In the genomic region with DNA sequence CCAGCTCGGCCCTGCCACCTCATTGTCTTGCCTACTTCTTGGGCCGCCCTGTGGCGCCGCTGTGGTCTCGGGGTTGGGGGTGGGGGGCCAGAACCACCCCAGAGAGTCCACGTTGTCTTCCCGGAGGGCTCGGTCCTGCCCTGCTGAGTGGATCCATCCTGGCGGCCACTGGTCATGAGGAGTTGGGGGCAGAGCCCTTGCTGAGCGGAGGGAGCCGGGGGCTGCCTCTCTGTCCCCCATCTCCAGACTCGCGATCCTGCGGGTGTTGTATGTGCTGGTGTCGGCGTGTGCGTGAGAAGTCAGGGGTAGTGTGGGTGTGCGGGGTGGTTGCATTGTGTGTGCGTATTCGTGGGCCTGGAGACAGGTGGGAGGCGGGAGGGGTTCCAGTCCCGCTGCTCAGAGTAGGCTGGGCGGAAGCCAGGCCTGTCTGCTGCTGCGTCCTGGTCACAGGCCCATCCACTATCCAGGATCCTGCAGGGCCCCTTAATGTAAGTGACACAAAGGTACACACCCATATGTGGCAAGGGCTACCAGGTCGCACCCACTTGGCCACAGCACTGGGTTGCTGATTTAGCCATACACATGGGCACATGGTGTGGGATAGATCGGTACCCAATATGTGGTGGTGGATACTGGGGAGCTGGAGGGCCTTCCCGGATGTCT, we compare ENCODE assay signal across 8 cellular contexts. TPM values are rescaled to one million over a fixed set of nuclear protein-coding genes. Genes with fewer than 3 reads are reported as not detected.
DNase-seq lines count a peak whose midpoint lies in the region; ATAC-seq and TF ChIP-seq lines count a peak whose summit lies in the region.

No MANE protein-coding gene starts in this region.

- no peaks in the 10 kb centered on the region for H3K9me3 Mint-ChIP-seq in endothelial cell (ENCODE audit: unreplicated experiment)
- no peaks in the 10 kb centered on the region for H3K9me3 Mint-ChIP-seq in naive thymus-derived CD8-positive, alpha-beta T cell

- H3K27ac ChIP-seq in ACC112 (ENCODE audit: low read depth, low read length) (no peak overlapping the region), IMR-90 (ENCODE audit: insufficient read depth, low read length) (peak overlapping the region; percentile 87), Karpas-422 (ENCODE audit: low read length) (no peak overlapping the region)

- no peaks in the 10 kb centered on the region for H3K9me2 ChIP-seq in Karpas-422 (replicated peaks; ENCODE audit: insufficient read depth, low read length)

- no peak for TF ChIP-seq POLR2A in IMR-90 (IDR thresholded peaks at IDR 0.05; ENCODE audit: low read depth, low read length)

- peaks cover 28% of the 10 kb centered on the region for H3K36me3 Mint-ChIP-seq in endothelial cell (ENCODE audit: low read depth, unreplicated experiment)
- H3K36me3 Mint-ChIP-seq in naive thymus-derived CD8-positive, alpha-beta T cell, result peaks cover 0 to 20% (median 3%) of the 10 kb centered on the region in 3 donors

- no peak overlapping the region; the same call in 1 of the 2 replicates for H3K23ac ChIP-seq in IMR-90 (ENCODE audit: low read depth, low read length)

- H3K36me3 ChIP-seq in ACC112 (ENCODE audit: insufficient read depth, low read length), result no peaks in the 10 kb centered on the region
- H3K36me3 ChIP-seq in IMR-90 (ENCODE audit: control insufficient read depth, insufficient read depth, low read length), result peaks cover 10% of the 10 kb centered on the region
- H3K36me3 ChIP-seq in Karpas-422 (ENCODE audit: insufficient read depth, low read length), result peaks cover 9% of the 10 kb centered on the region

- peak overlapping the region; percentile 98 for H2AK9ac ChIP-seq in IMR-90 (replicated peaks; ENCODE audit: low read depth, low read length, poor library complexity)

- no peak overlapping the region for H3K56ac ChIP-seq in IMR-90 (ENCODE audit: extremely low read depth, insufficient read depth, low read length)

- H2BK20ac ChIP-seq in IMR-90 (ENCODE audit: low read depth, low read length), result peak overlapping the region; percentile 18; the same call in 1 of the 2 replicates

- CTCF ChIA-PET in IMR-90 (lab: Yijun Ruan, JAX), result interaction anchor here (0.6 kb wide), 1 partner anchor 69 kb away, joined by 5 read pairs; no protein-coding TSS in a partner anchor

- peak overlapping the region; percentile 22; the same call in 1 of the 2 replicates for H3K18ac ChIP-seq in IMR-90 (ENCODE audit: low read depth, low read length)

- H3K4me1 Mint-ChIP-seq in endothelial cell (ENCODE audit: unreplicated experiment), result peaks cover 3% of the 10 kb centered on the region
- peaks cover 3 to 16% (median 9%) of the 10 kb centered on the region in 4 donors for H3K4me1 Mint-ChIP-seq in naive thymus-derived CD8-positive, alpha-beta T cell

- no peak for ATAC-seq in IMR-90 (ENCODE audit: low read depth)
- ATAC-seq in naive thymus-derived CD8-positive, alpha-beta T cell, result no peak

- H3K79me1 ChIP-seq in IMR-90 (ENCODE audit: low read depth in 1 of 2, low read length in 2 of 2), result peaks cover 2 to 20% of the 10 kb centered on the region in 2 experiments

- H4K20me1 ChIP-seq in IMR-90 (ENCODE audit: insufficient read depth, low read length), result no peaks in the 10 kb centered on the region; the same call in 1 of the 2 replicates
- H4K20me1 ChIP-seq in Karpas-422 (ENCODE audit: insufficient read depth, low read depth, low read length), result 0 out of 2 replicates have a peak, but pooled peaks cover 6% of the 10 kb centered on the region

- POLR2A ChIA-PET in IMR-90 (lab: Charles Lee; ENCODE audit: unreplicated experiment), result no interaction called here
- POLR2A ChIA-PET in naive thymus-derived CD8-positive, alpha-beta T cell (lab: Charles Lee), result interaction anchor here (0.5 to 2.8 kb wide), 15 partner anchors 11 to 529 kb away, joined by 3 to 25 read pairs (median 4); a partner anchor contains a TSS

- peaks cover 4% of the 10 kb centered on the region for H3K27me3 Mint-ChIP-seq in endothelial cell (ENCODE audit: unreplicated experiment)
- no peaks in the 10 kb centered on the region for H3K27me3 Mint-ChIP-seq in naive thymus-derived CD8-positive, alpha-beta T cell

- H3K9ac ChIP-seq in IMR-90 (ENCODE audit: low read depth, low read length), result peak overlapping the region; percentile 89; the same call in 1 of the 2 replicates
- H3K9ac ChIP-seq in Karpas-422 (ENCODE audit: low read length), result no peak overlapping the region

- DNase-seq in IMR-90 (no peak), endothelial cell (ENCODE audit: low spot score) (peak; percentile 13), amniotic stem cell (lab: John Stamatoyannopoulos, UW) (no peak), NCI-H526 (lab: John Stamatoyannopoulos, UW) (no peak), Karpas-422 (no peak), RKO (ENCODE audit: low spot score) (no peak)
- peak in 2 of 10 donors; percentile 18 to 30 for DNase-seq in naive thymus-derived CD8-positive, alpha-beta T cell

- TF ChIP-seq RAD21 in IMR-90 (IDR thresholded peaks at IDR 0.05; ENCODE audit: low read length), result no peak

- peak overlapping the region; percentile 87 for H4K5ac ChIP-seq in IMR-90 (ENCODE audit: low read depth, low read length)

- peak overlapping the region; percentile 59 for H3K4me3 Mint-ChIP-seq in endothelial cell (ENCODE audit: unreplicated experiment)
- H3K4me3 Mint-ChIP-seq in naive thymus-derived CD8-positive, alpha-beta T cell, result peak overlapping the region; percentile 67 to 87 (median 79)

- H4K91ac ChIP-seq in IMR-90 (ENCODE audit: insufficient read depth, low read depth, low read length), result peak overlapping the region; percentile 93

- peak overlapping the region; percentile 64; the same call in 1 of the 2 replicates for H2BK120ac ChIP-seq in IMR-90 (ENCODE audit: low read depth, low read length)

- H2BK15ac ChIP-seq in IMR-90 (ENCODE audit: low read depth, low read length), result no peak overlapping the region

- no peaks in the 10 kb centered on the region for H3K9me3 ChIP-seq in IMR-90 (ENCODE audit: control insufficient read depth, insufficient read depth, low read length)
- no peaks in the 10 kb centered on the region for H3K9me3 ChIP-seq in Karpas-422 (ENCODE audit: low read length)

- no peaks in the 10 kb centered on the region for H3K79me2 ChIP-seq in ACC112 (ENCODE audit: control insufficient read depth, insufficient read depth, low read length, unreplicated experiment)
- no peaks in the 10 kb centered on the region for H3K79me2 ChIP-seq in Karpas-422 (ENCODE audit: low read length)

- H2AFZ ChIP-seq in ACC112 (ENCODE audit: low read length, unreplicated experiment) (peak overlapping the region; percentile 83), IMR-90 (replicated peaks; ENCODE audit: low read length, poor library complexity) (peak overlapping the region; percentile 98), Karpas-422 (ENCODE audit: low read length) (no peak overlapping the region)

- H3K27ac Mint-ChIP-seq in endothelial cell (ENCODE audit: unreplicated experiment), result peak overlapping the region; percentile 67
- peak overlapping the region; percentile 19 to 91 (median 88) for H3K27ac Mint-ChIP-seq in naive thymus-derived CD8-positive, alpha-beta T cell

- in situ Hi-C loops in IMR-90 (cut with MboI; ENCODE audit: low sequenced_read_pairs), result no loop called here

- peak overlapping the region; percentile 90 to 98 for H4K8ac ChIP-seq in IMR-90 (ENCODE audit: low read depth in 2 of 2, low read length in 2 of 2)

- peak overlapping the region; percentile 96; the same call in 1 of the 2 replicates for H3K14ac ChIP-seq in IMR-90 (replicated peaks; ENCODE audit: low read depth, low read length)

- peak overlapping the region; percentile 79; the same call in 1 of the 2 replicates for H3K4me2 ChIP-seq in IMR-90 (ENCODE audit: low read depth, low read length)
- H3K4me2 ChIP-seq in Karpas-422 (ENCODE audit: low read depth, low read length, poor library complexity, severe bottlenecking), result no peak overlapping the region

- no peaks in the 10 kb centered on the region for H3K27me3 ChIP-seq in ACC112 (ENCODE audit: insufficient read depth, low read length)
- no peaks in the 10 kb centered on the region for H3K27me3 ChIP-seq in IMR-90 (ENCODE audit: control insufficient read depth, insufficient read depth, low read length)
- no peaks in the 10 kb centered on the region for H3K27me3 ChIP-seq in Karpas-422 (ENCODE audit: low read length)

- peak overlapping the region; percentile 76 for H2AK5ac ChIP-seq in IMR-90 (ENCODE audit: low read depth, low read length)

- intact Hi-C loops in IMR-90 (cut with micrococcal nuclease), result no loop called here

- TF ChIP-seq CTCF in IMR-90 (conservative IDR thresholded peaks at IDR 0.05; ENCODE audit: low read depth, low read length) (no peak), endothelial cell (IDR thresholded peaks at IDR 0.05; ENCODE audit: unreplicated experiment) (peak; percentile 0)

- peak overlapping the region; percentile 85 for H2BK5ac ChIP-seq in IMR-90 (ENCODE audit: low read depth, low read length, poor library complexity, severe bottlenecking)

- no CpG with 5 or more reads among the region's 27 CpGs for WGBS in IMR-90 (ENCODE audit: extremely low coverage in 2 of 2, insufficient read length in 1 of 2), 2 experiments

- peak overlapping the region; percentile 99 for H3K4ac ChIP-seq in IMR-90 (ENCODE audit: low read depth, low read length)

- dilution Hi-C loops in IMR-90 (cut with HindIII; ENCODE audit: low sequenced_read_pairs, unreplicated experiment), result no loop called here

- peaks cover 22% of the 10 kb centered on the region for H3K9me1 ChIP-seq in IMR-90 (ENCODE audit: insufficient read depth, low read length)

- BruUV-seq in IMR-90 (replicated peaks; lab: Mats Ljungman, UMichigan), result no TSS peak

- H3K4me1 ChIP-seq in ACC112 (ENCODE audit: control insufficient read depth, insufficient read depth, low read length, unreplicated experiment) (peaks cover 3% of the 10 kb centered on the region), IMR-90 (ENCODE audit: control insufficient read depth, insufficient read depth, low read length) (peaks cover 8% of the 10 kb centered on the region), Karpas-422 (ENCODE audit: low read length) (peaks cover 4% of the 10 kb centered on the region)

- peak overlapping the region; percentile 83 for H3K4me3 ChIP-seq in ACC112 (ENCODE audit: low read depth, low read length)
- no peak overlapping the region for H3K4me3 ChIP-seq in IMR-90 (ENCODE audit: insufficient read depth, low read depth, low read length)
- H3K4me3 ChIP-seq in Karpas-422 (ENCODE audit: low read length), result no peak overlapping the region

RNA-seq across cellular contexts. Expression of a gene that starts 30.7 kb away (rescaled TPM):
- total RNA-seq in IMR-90 (2012; rRNA removed) (2.2 TPM in 2 replicates), endothelial cell (ENCODE audit: unreplicated experiment) (202 TPM)
- 11.7 and 12.5 TPM in 2 replicates for polyA plus RNA-seq in IMR-90 (2012; rRNA removed)
- polyA plus RNA-seq in IMR-90 (2012; cell fraction: cytosol; rRNA removed), result 5.6 and 8.2 TPM in 2 replicates
- 80.3 and 267 TPM in 2 replicates for polyA plus RNA-seq in IMR-90 (2012; cell fraction: nucleus; rRNA removed; ENCODE audit: low replicate concordance)
- total RNA-seq in naive thymus-derived CD8-positive, alpha-beta T cell, result 10 to 100 TPM; 40.7 to 46.0 TPM
- polyA plus RNA-seq in naive thymus-derived CD8-positive, alpha-beta T cell, result 1 to 10 TPM in 2 of 3 donors, under 1 TPM in 1; 0.89 to 2.8 (median 1.9) TPM
- 60.5 and 133 TPM in 2 replicates for total RNA-seq in Karpas-422 (2014; rRNA removed; shearing (Covaris generic); ENCODE audit: low replicate concordance)

RNA-seq across cellular contexts. Expression of a gene that starts 33.6 kb away (rescaled TPM):
- total RNA-seq in IMR-90 (2012; rRNA removed) (15.2 and 21.7 TPM in 2 replicates), endothelial cell (ENCODE audit: unreplicated experiment) (36.3 TPM)
- 35.1 and 41.7 TPM in 2 replicates for polyA plus RNA-seq in IMR-90 (2012; rRNA removed)
- polyA plus RNA-seq in IMR-90 (2012; cell fraction: cytosol; rRNA removed), result 43.9 and 71.8 TPM in 2 replicates
- polyA plus RNA-seq in IMR-90 (2012; cell fraction: nucleus; rRNA removed; ENCODE audit: low replicate concordance), result 52.4 and 55.2 TPM in 2 replicates
- 10 to 100 TPM; 58.8 to 59.5 TPM for total RNA-seq in naive thymus-derived CD8-positive, alpha-beta T cell
- polyA plus RNA-seq in naive thymus-derived CD8-positive, alpha-beta T cell, result 100 to 1,000 TPM in 2 of 3 donors, 10 to 100 TPM in 1; 81.9 to 106 (median 106) TPM
- total RNA-seq in Karpas-422 (2014; rRNA removed; shearing (Covaris generic); ENCODE audit: low replicate concordance), result 40.2 and 83.5 TPM in 2 replicates

Comparison
In these comparisons a context has a peak if more than half of its experiments do, and no peak if none do; other contexts are left out.
1. RNA of a gene that starts 30.7 kb away (total RNA-seq): 202 TPM in endothelial cell (single experiment), 60.5 to 133 TPM in Karpas-422 and 40.7 to 46.0 TPM in naive thymus-derived CD8-positive, alpha-beta T cell; 2.2 TPM in IMR-90; every median in the first group is over 10 times any median in the second.